In the genomic region with DNA sequence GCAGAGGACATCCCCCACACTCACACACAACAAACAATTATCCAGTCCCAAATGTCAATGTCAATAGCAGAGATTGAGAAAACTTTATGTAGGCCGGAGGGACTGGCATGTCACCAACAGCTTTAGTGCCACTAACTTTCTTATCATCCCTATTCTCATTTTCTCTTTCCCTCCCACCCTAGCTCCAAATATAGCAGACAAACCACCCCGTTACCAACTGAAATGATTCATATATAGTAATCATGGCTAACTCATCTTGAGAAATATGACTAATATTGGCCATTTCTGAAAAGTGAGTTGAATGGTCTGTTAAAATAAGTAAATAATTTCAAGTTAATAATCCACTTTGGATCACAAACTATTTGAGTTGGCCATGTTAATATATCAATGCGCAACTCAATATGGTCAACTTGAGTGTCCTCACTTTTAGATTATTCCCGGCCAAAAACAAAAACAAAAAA, we compare ENCODE assay signal across 12 cellular contexts.
DNase-seq lines count a peak whose midpoint lies in the region; ATAC-seq, FAIRE-seq and TF ChIP-seq lines count a peak whose summit lies in the region.
"Had no signal": no experiment of that assay in that cellular context is flagged by ENCODE, and none has a peak within 500 bp of the region (broad histone marks: within the 10 kb centered on the region; RNA-seq: fewer than 3 reads in every experiment).

No MANE protein-coding gene starts in this region.

- DNase-seq in RCC 7860 (ENCODE audit: low spot score) (no peak), NCI-H2171 (lab: John Stamatoyannopoulos, UW) (no peak), tibial nerve (ENCODE audit: low spot score in 2 of 2) (no peak), dermis blood vessel endothelial cell (no peak), NCI-H2196 (lab: John Stamatoyannopoulos, UW; ENCODE audit: unreplicated experiment) (no peak)
- DNase-seq: adrenal gland; heart left ventricle; NCI-H2029; stimulated activated CD4-positive, alpha-beta T cell treated with anti-CD3 and anti-CD28 coated beads, Interleukin-4, amount 100 ng/mL, for 1 hour had no signal

- WGBS in tibial nerve, 2 donors = 70 to 78% methylated on average over 4 of the region's 4 CpGs

- no peak overlapping the region for H3K27ac ChIP-seq in tibial nerve
- H3K27ac ChIP-seq: adrenal gland, heart left ventricle had no signal

- H3K9me3 ChIP-seq in tibial nerve = no peaks in the 10 kb centered on the region
- H3K9me3 ChIP-seq: adrenal gland had no signal

- peak; percentile 36 for FAIRE-seq in RCC 7860 (lab: Jason Lieb, UNC)

- no peak overlapping the region for H3K4me3 ChIP-seq in tibial nerve
- H3K4me3 ChIP-seq: adrenal gland, heart left ventricle had no signal

- peak; percentile 88 for ATAC-seq in GM18517 (IDR thresholded peaks at IDR 0.05; ENCODE audit: unreplicated experiment)
- peak; percentile 58 for ATAC-seq in GM21528 (IDR thresholded peaks at IDR 0.05; ENCODE audit: low FRiP score, unreplicated experiment)
- peak; percentile 76 for ATAC-seq in HG03064 (IDR thresholded peaks at IDR 0.05; ENCODE audit: low read depth, unreplicated experiment)
- ATAC-seq: heart left ventricle had no signal

- no peaks in the 10 kb centered on the region for H3K27me3 ChIP-seq in tibial nerve
- H3K27me3 ChIP-seq: adrenal gland, heart left ventricle had no signal

- H3K36me3 ChIP-seq in tibial nerve = no peaks in the 10 kb centered on the region
- H3K36me3 ChIP-seq: adrenal gland, heart left ventricle had no signal

- no peak for TF ChIP-seq EP300 in tibial nerve (IDR thresholded peaks at IDR 0.05)

- no peak for TF ChIP-seq POLR2A in tibial nerve (IDR thresholded peaks at IDR 0.05)

- no peaks in the 10 kb centered on the region for H3K4me1 ChIP-seq in tibial nerve
- H3K4me1 ChIP-seq: adrenal gland had no signal

- no peak for TF ChIP-seq CTCF in tibial nerve (IDR thresholded peaks at IDR 0.05)
